In genomic region chr14:91348861-91349465, GRCh38 we compare ENCODE assay signal across 9 cellular contexts.
DNase-seq lines count a peak whose midpoint lies in the region; ATAC-seq lines count a peak whose summit lies in the region.
"Had no signal": no experiment of that assay in that cellular context is flagged by ENCODE, and none has a peak within 500 bp of the region (broad histone marks: within the 10 kb centered on the region; RNA-seq: fewer than 3 reads in every experiment).

No MANE protein-coding gene starts in this region.

- no peak overlapping the region for H3K23ac ChIP-seq in neuronal stem cell (ENCODE audit: low read depth, low read length, poor library complexity)

- H2BK15ac ChIP-seq in neuronal stem cell (ENCODE audit: low read length): no peak overlapping the region

- H2BK120ac ChIP-seq in neuronal stem cell (ENCODE audit: low read depth, low read length): no peak overlapping the region

- in situ Hi-C loops in GM23248 (cut with MboI): no loop called here

- H4K8ac ChIP-seq in neuronal stem cell (ENCODE audit: low read depth, low read length): no peak overlapping the region

- H3K18ac ChIP-seq in neuronal stem cell (ENCODE audit: low read length): no peak overlapping the region

- no peaks in the 10 kb centered on the region for H4K20me1 ChIP-seq in GM23248 (ENCODE audit: insufficient read depth)

- no peak overlapping the region for H2BK12ac ChIP-seq in neuronal stem cell (ENCODE audit: low read length)

- H2BK5ac ChIP-seq in neuronal stem cell (ENCODE audit: low read length): no peak overlapping the region

- H2AK5ac ChIP-seq in neuronal stem cell (ENCODE audit: low read depth, low read length): no peak overlapping the region

- WGBS in neuronal stem cell (ENCODE audit: extremely low coverage in 2 of 2, insufficient read length in 2 of 2, insufficient replicate concordance in 1 of 2), 2 donors: no CpG with 5 or more reads among the region's 9 CpGs
- 70 to 72% methylated on average over 9 of the region's 9 CpGs for WGBS in GM23248 (ENCODE audit: low coverage in 1 of 2, low lambda C conversion rate in 2 of 2, missing lambda C conversion rate in 2 of 2), 2 experiments

- no peaks in the 10 kb centered on the region for H3F3A ChIP-seq in GM23248 (ENCODE audit: insufficient read depth)

- DNase-seq in HUDEP-2 (lab: John Stamatoyannopoulos, UW; ENCODE audit: unreplicated experiment in 76 of 76): peak in 49 of 76 experiments; percentile 8 to 74 (median 40)
- DNase-seq in amniotic epithelial cell (ENCODE audit: low read depth): peak; percentile 29
- no peak for DNase-seq in neuronal stem cell (ENCODE audit: low spot score)
- no peak for DNase-seq in kidney tubule cell (ENCODE audit: low spot score)
- no peak for DNase-seq in GM23248
- DNase-seq: NCI-H1930, sigmoid colon had no signal

- no peaks in the 10 kb centered on the region for H3K79me2 ChIP-seq in GM23248 (ENCODE audit: insufficient read depth)

- H3K4ac ChIP-seq in neuronal stem cell (ENCODE audit: low read length): no peak overlapping the region

- peak; percentile 2 for ATAC-seq in GM18861 (IDR thresholded peaks at IDR 0.05; ENCODE audit: unreplicated experiment)
- ATAC-seq in GM21447 (IDR thresholded peaks at IDR 0.05; ENCODE audit: unreplicated experiment): no peak

- H3K27me3 ChIP-seq in neuronal stem cell (ENCODE audit: control insufficient read depth in 3 of 3, insufficient read depth in 3 of 3, low read depth in 1 of 3, low read length in 3 of 3) (no peaks in the 10 kb centered on the region), GM23248 (replicated peaks; ENCODE audit: insufficient read depth) (peaks cover 38% of the 10 kb centered on the region)
- H3K27me3 ChIP-seq: sigmoid colon had no signal

- peaks cover 0 to 2% of the 10 kb centered on the region in 2 donors for H3K36me3 ChIP-seq in neuronal stem cell (replicated peaks in 1 of 2; ENCODE audit: control insufficient read depth in 2 of 2, insufficient read depth in 2 of 2, low read length in 2 of 2)
- no peaks in the 10 kb centered on the region for H3K36me3 ChIP-seq in GM23248 (ENCODE audit: low read depth)
- H3K36me3 ChIP-seq: sigmoid colon had no signal

- H3K4me3 ChIP-seq in neuronal stem cell (ENCODE audit: low read length in 2 of 2) (no peak overlapping the region), GM23248 (no peak overlapping the region)
- H3K4me3 ChIP-seq: sigmoid colon had no signal

- H2AFZ ChIP-seq in neuronal stem cell (ENCODE audit: low read length) (no peak overlapping the region), GM23248 (no peak overlapping the region)

- H3K9ac ChIP-seq in neuronal stem cell (ENCODE audit: low read depth, low read length, poor library complexity) (no peak overlapping the region), GM23248 (no peak overlapping the region)

- peaks cover 4% of the 10 kb centered on the region for H3K79me1 ChIP-seq in neuronal stem cell (ENCODE audit: low read depth, low read length)

- H3K9me2 ChIP-seq in GM23248 (ENCODE audit: insufficient read depth): no peaks in the 10 kb centered on the region

- H3K9me3 ChIP-seq in neuronal stem cell (replicated peaks in 1 of 2; ENCODE audit: control insufficient read depth in 2 of 2, insufficient read depth in 1 of 2, low read depth in 1 of 2, low read length in 2 of 2) (no peaks in the 10 kb centered on the region), GM23248 (ENCODE audit: low read depth) (no peaks in the 10 kb centered on the region)
- H3K9me3 ChIP-seq: sigmoid colon had no signal

- H3K4me1 ChIP-seq in neuronal stem cell (ENCODE audit: control insufficient read depth in 2 of 2, insufficient read depth in 1 of 2, low read depth in 1 of 2, low read length in 2 of 2): peaks cover 20 to 30% of the 10 kb centered on the region in 2 donors
- H3K4me1 ChIP-seq in GM23248 (ENCODE audit: insufficient read depth): 0 out of 2 replicates have a peak, but pooled peaks cover 3% of the 10 kb centered on the region

- no peak overlapping the region for H4K91ac ChIP-seq in neuronal stem cell (ENCODE audit: low read depth, low read length, poor library complexity)

- H3K14ac ChIP-seq in neuronal stem cell (ENCODE audit: low read length): no peak overlapping the region

- H3K27ac ChIP-seq in neuronal stem cell (replicated peaks; ENCODE audit: low read length): peak overlapping the region; percentile 59
- H3K27ac ChIP-seq in GM23248: no peak overlapping the region
- H3K27ac ChIP-seq: sigmoid colon had no signal

- H3K4me2 ChIP-seq in neuronal stem cell (ENCODE audit: insufficient read depth, low read length, poor library complexity, severe bottlenecking) (no peak overlapping the region), GM23248 (ENCODE audit: unreplicated experiment) (no peak overlapping the region)

Comparison
In these comparisons a context has a peak if more than half of its experiments do, and no peak if none do; other contexts are left out.
1. DNase-seq: peak in HUDEP-2 (49 of 76) and amniotic epithelial cell (single experiment); none in neuronal stem cell (single experiment), kidney tubule cell (single experiment) and GM23248 (single experiment).